9 cellular contexts compared by ENCODE assay signal in genomic region chr10:5259132-5259951, GRCh38.
"Had no signal": no experiment of that assay in that cellular context is flagged by ENCODE, and none has a peak within 500 bp of the region (broad histone marks: within the 10 kb centered on the region; RNA-seq: fewer than 3 reads in every experiment).

No MANE protein-coding gene starts in this region.

- H2AFZ ChIP-seq: GM23338 had no signal

- ATAC-seq: GM23338, K562 had no signal

- H3K27ac ChIP-seq: HL-60 had no signal

- H3K4me3 Mint-ChIP-seq: GM23338, H9 had no signal

- H3K4me3 ChIP-seq: GM23338, K562 had no signal

- H3K4me2 ChIP-seq: GM23338 had no signal

- H3K27ac Mint-ChIP-seq: GM23338, H9 had no signal

- H3K4me1 Mint-ChIP-seq: H9 had no signal

- DNase-seq: H9, HCEC 1CT, IMR-90, KG1 had no signal

- FAIRE-seq: H1, H54, K562 had no signal
